Comparison of ENCODE assay signal across 31 cellular contexts in genomic region chr7:147472556-147472955, GRCh38.
"Had no signal": no experiment of that assay in that cellular context is flagged by ENCODE, and none has a peak within 500 bp of the region (broad histone marks: within the 10 kb centered on the region; RNA-seq: fewer than 3 reads in every experiment).

No MANE protein-coding gene starts in this region.

- H2AFZ ChIP-seq: PC-9 had no signal

- ATAC-seq: activated CD4-positive, alpha-beta T cell treated with anti-CD3 and anti-CD28 coated beads for 36 hours; activated CD4-positive, CD25-positive, alpha-beta regulatory T cell treated with anti-CD3 and anti-CD28 coated beads, Interleukin-2, amount 50 U/mL, for 24 hours; activated CD8-positive, alpha-beta T cell treated with anti-CD3 and anti-CD28 coated beads, Interleukin-2, amount 10 ng/mL, durations not matched to agents 7 days and 5 days; activated naive CD8-positive, alpha-beta T cell treated with anti-CD3 and anti-CD28 coated beads, Interleukin-2, amount 50 U/mL, for 24 hours; WTC11 had no signal

- H3K27ac ChIP-seq: PC-9 had no signal

- DNase-seq: activated CD4-positive, alpha-beta T cell treated with anti-CD3 and anti-CD28 coated beads for 36 hours; activated CD4-positive, alpha-beta T cell treated with anti-CD3 and anti-CD28 coated beads, Interleukin-2, amount 10 ng/mL, durations not matched to agents 7 days and 5 days; activated CD4-positive, alpha-beta T cell treated with anti-CD3 and anti-CD28 coated beads, Interleukin-2, amount 50 U/mL, for 48 hours; activated CD8-positive, alpha-beta T cell treated with anti-CD3 and anti-CD28 coated beads, Interleukin-2, amount 10 ng/mL, durations not matched to agents 7 days and 5 days; activated effector memory CD4-positive, alpha-beta T cell treated with Interleukin-2 at 50 U/mL for 16 hours; activated naive CD4-positive, alpha-beta T cell treated with anti-CD3 and anti-CD28 coated beads, Interleukin-2, amount 10 ng/mL, durations not matched to agents 7 days and 5 days; activated naive CD8-positive, alpha-beta T cell treated with anti-CD3 and anti-CD28 coated beads, Interleukin-2, amount 50 U/mL, for 24 hours; activated T-cell treated with anti-CD3 and anti-CD28 coated beads for 4 hours; activated T-cell treated with anti-CD3 and anti-CD28 coated beads, Interleukin-2, amount 50 U/mL, for 48 hours; anterior cingulate cortex; caudate nucleus; cerebellar nuclear complex; NCI-H1092 treated with DMSO at 0.1 percent for 48 hours; NCI-H1417; NCI-H146; NCI-H187; NCI-H2029 treated with DMSO at 0.1 percent for 48 hours; NCI-H2107; NCI-H2171; NCI-H510A; NCI-H526; NCI-H748 treated with DMSO at 0.1 percent for 48 hours; NK-92 treated with Interleukin-12 subunit alpha and Interleukin-12 subunit beta, amount 100 ng/mL, for 24 hours; PC-9; Right ventricle myocardium superior had no signal

- H3K27me3 Mint-ChIP-seq: activated CD4-positive, alpha-beta T cell treated with anti-CD3 and anti-CD28 coated beads for 36 hours; activated CD4-positive, alpha-beta T cell treated with anti-CD3 and anti-CD28 coated beads, Interleukin-2, amount 10 ng/mL, durations not matched to agents 7 days and 5 days; activated naive CD4-positive, alpha-beta T cell treated with anti-CD3 and anti-CD28 coated beads, Interleukin-2, amount 10 ng/mL, durations not matched to agents 7 days and 5 days; activated naive CD8-positive, alpha-beta T cell; activated naive CD8-positive, alpha-beta T cell treated with anti-CD3 and anti-CD28 coated beads, Interleukin-2, amount 50 U/mL, for 24 hours had no signal

- H3K36me3 Mint-ChIP-seq: activated naive CD4-positive, alpha-beta T cell treated with anti-CD3 and anti-CD28 coated beads, Interleukin-2, amount 10 ng/mL, durations not matched to agents 7 days and 5 days; activated naive CD8-positive, alpha-beta T cell; brain; WTC11 had no signal

- H3K4me3 ChIP-seq: PC-9 had no signal

- H3K4me1 Mint-ChIP-seq: activated CD4-positive, alpha-beta T cell treated with anti-CD3 and anti-CD28 coated beads for 36 hours; activated CD4-positive, alpha-beta T cell treated with anti-CD3 and anti-CD28 coated beads, Interleukin-2, amount 10 ng/mL, durations not matched to agents 7 days and 5 days; activated naive CD4-positive, alpha-beta T cell treated with anti-CD3 and anti-CD28 coated beads, Interleukin-2, amount 10 ng/mL, durations not matched to agents 7 days and 5 days; activated naive CD8-positive, alpha-beta T cell treated with anti-CD3 and anti-CD28 coated beads, Interleukin-2, amount 50 U/mL, for 24 hours; brain; WTC11 had no signal

- H3K4me3 Mint-ChIP-seq: activated CD4-positive, alpha-beta T cell treated with anti-CD3 and anti-CD28 coated beads for 36 hours; activated CD4-positive, alpha-beta T cell treated with anti-CD3 and anti-CD28 coated beads, Interleukin-2, amount 10 ng/mL, durations not matched to agents 7 days and 5 days; activated CD8-positive, alpha-beta T cell treated with anti-CD3 and anti-CD28 coated beads, Interleukin-2, amount 10 ng/mL, durations not matched to agents 7 days and 5 days; activated naive CD4-positive, alpha-beta T cell treated with anti-CD3 and anti-CD28 coated beads, Interleukin-2, amount 10 ng/mL, durations not matched to agents 7 days and 5 days; activated naive CD8-positive, alpha-beta T cell; activated naive CD8-positive, alpha-beta T cell treated with anti-CD3 and anti-CD28 coated beads, Interleukin-2, amount 50 U/mL, for 24 hours; brain; T-helper 1 cell treated with Interleukin-12 subunit alpha and Interleukin-12 subunit beta and Interleukin-4 antibody, amounts not matched to agents 30 μg/mL and 1 μg/mL, for 36 hours; T-helper 2 cell treated with Interferon-gamma antibody and Interleukin-4, amounts not matched to agents 5 μg/mL and 100 μg/mL, for 36 hours; WTC11 had no signal

- H3K27ac Mint-ChIP-seq: activated CD4-positive, alpha-beta T cell treated with anti-CD3 and anti-CD28 coated beads for 36 hours; activated CD4-positive, alpha-beta T cell treated with anti-CD3 and anti-CD28 coated beads, Interleukin-2, amount 10 ng/mL, durations not matched to agents 7 days and 5 days; activated CD8-positive, alpha-beta T cell treated with anti-CD3 and anti-CD28 coated beads, Interleukin-2, amount 10 ng/mL, durations not matched to agents 7 days and 5 days; activated naive CD4-positive, alpha-beta T cell treated with anti-CD3 and anti-CD28 coated beads, Interleukin-2, amount 10 ng/mL, durations not matched to agents 7 days and 5 days; activated naive CD8-positive, alpha-beta T cell; activated naive CD8-positive, alpha-beta T cell treated with anti-CD3 and anti-CD28 coated beads, Interleukin-2, amount 50 U/mL, for 24 hours; brain; T-helper 1 cell treated with Interleukin-12 subunit alpha and Interleukin-12 subunit beta and Interleukin-4 antibody, amounts not matched to agents 30 μg/mL and 1 μg/mL, for 36 hours; T-helper 2 cell treated with Interferon-gamma antibody and Interleukin-4, amounts not matched to agents 5 μg/mL and 100 μg/mL, for 36 hours; WTC11 had no signal

- H3K4me2 ChIP-seq: PC-9 had no signal
